Comparison of ENCODE assay signal across 8 cellular contexts in the genomic region with DNA sequence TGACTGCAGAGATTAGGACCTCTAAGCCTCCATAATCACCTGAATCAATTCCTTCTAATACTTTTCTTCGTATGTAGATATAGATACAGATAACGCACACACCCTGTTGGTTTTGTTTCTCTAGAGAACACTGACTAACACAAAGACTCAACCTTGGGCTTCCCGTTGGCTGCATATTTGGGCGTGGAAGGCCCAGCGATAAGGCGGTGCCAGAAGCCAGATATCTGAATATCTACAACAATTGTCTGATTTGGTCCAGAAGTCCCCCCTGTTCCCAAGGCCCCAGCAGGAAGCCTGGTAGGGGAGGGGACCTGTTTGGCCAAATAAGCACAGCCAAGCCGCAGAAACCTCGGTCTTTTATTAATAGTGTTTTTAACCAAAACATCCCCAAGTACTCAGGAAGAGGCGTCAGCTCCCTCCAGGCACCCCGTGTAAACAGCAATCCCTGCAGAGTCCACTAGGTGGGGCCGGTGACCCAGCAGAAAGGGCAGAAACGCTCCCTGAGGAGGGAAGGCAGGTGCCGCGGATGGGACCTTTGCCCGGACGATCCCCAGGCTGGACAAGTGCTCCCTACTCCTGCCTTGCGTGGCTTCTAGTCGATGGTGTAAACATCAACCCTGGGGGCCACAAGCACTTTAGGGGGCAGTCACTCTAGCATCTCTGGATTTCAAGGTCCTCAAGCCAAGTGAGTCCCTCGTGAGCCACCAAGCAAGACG. TPM values are rescaled to one million over a fixed set of nuclear protein-coding genes. Genes with fewer than 3 reads are reported as not detected.
A peak's percentile ranks its signal among the peaks of the same experiment; 100 is the strongest.
DNase-seq lines count a peak whose midpoint lies in the region; ATAC-seq and TF ChIP-seq lines count a peak whose summit lies in the region.

No MANE protein-coding gene starts in this region.

- peaks cover 6% of the 10 kb centered on the region for H3K27me3 Mint-ChIP-seq in activated naive CD8-positive, alpha-beta T cell treated with anti-CD3 and anti-CD28 coated beads for 36 hours
- H3K27me3 Mint-ChIP-seq in type B pancreatic cell: no peaks in the 10 kb centered on the region

- H3K36me3 Mint-ChIP-seq in activated naive CD8-positive, alpha-beta T cell treated with anti-CD3 and anti-CD28 coated beads for 36 hours: no peaks in the 10 kb centered on the region
- no peaks in the 10 kb centered on the region for H3K36me3 Mint-ChIP-seq in type B pancreatic cell

- intact Hi-C loops in head of caudate nucleus (cut with DNase I): loop anchor here (5.0 kb wide), 1 partner anchor 64 kb away; no protein-coding TSS in a partner anchor

- peak overlapping the region; percentile 24 for H2AFZ ChIP-seq in DND-41 (ENCODE audit: low read depth, low read length)

- DNase-seq in DND-41 (peak; percentile 77), HuH-7 (ENCODE audit: low spot score) (peak; percentile 86), head of caudate nucleus (peak in 41 of 42 donors; percentile 47 to 89 (median 77)), pons (ENCODE audit: low spot score) (peak; percentile 43), type B pancreatic cell (ENCODE audit: extremely low spot score, unreplicated experiment) (no peak)
- DNase-seq in activated naive CD8-positive, alpha-beta T cell treated with anti-CD3 and anti-CD28 coated beads for 36 hours: peak; percentile 79

- H3K4me1 Mint-ChIP-seq in activated naive CD8-positive, alpha-beta T cell treated with anti-CD3 and anti-CD28 coated beads for 36 hours: peaks cover 6% of the 10 kb centered on the region
- H3K4me1 Mint-ChIP-seq in type B pancreatic cell (ENCODE audit: unreplicated experiment): peaks cover 9% of the 10 kb centered on the region

- H3K4me2 ChIP-seq in DND-41 (ENCODE audit: insufficient read depth, low read length): peak overlapping the region; percentile 48

- H3K4me1 ChIP-seq in DND-41 (ENCODE audit: insufficient read depth, low read length): peaks cover 7% of the 10 kb centered on the region

- no peak overlapping the region for H3K27ac Mint-ChIP-seq in activated naive CD8-positive, alpha-beta T cell treated with anti-CD3 and anti-CD28 coated beads for 36 hours
- peak overlapping the region; percentile 61 for H3K27ac Mint-ChIP-seq in type B pancreatic cell

- ATAC-seq in DND-41 (ENCODE audit: insufficient read depth, low read depth) (peak; percentile 94), SK-N-SH treated with all-trans-retinoic acid at 6 μM for 48 hours (peak; percentile 93), HG03469 (IDR thresholded peaks at IDR 0.05; ENCODE audit: unreplicated experiment) (no peak)

- no peak overlapping the region for H3K9ac ChIP-seq in DND-41 (ENCODE audit: low read depth, low read length)

- H3K4me3 Mint-ChIP-seq in activated naive CD8-positive, alpha-beta T cell treated with anti-CD3 and anti-CD28 coated beads for 36 hours: no peak overlapping the region
- no peak overlapping the region for H3K4me3 Mint-ChIP-seq in type B pancreatic cell

- H3K4me3 ChIP-seq in DND-41 (ENCODE audit: low read depth in 1 of 2, low read length in 2 of 2): no peak overlapping the region

- H4K20me1 ChIP-seq in DND-41 (ENCODE audit: insufficient read depth, low read length): peaks cover 6% of the 10 kb centered on the region; the same call in 1 of the 2 replicates

- H3K36me3 ChIP-seq in DND-41 (ENCODE audit: insufficient read depth, low read length): no peaks in the 10 kb centered on the region

- TF ChIP-seq CTCF in DND-41 (IDR thresholded peaks at IDR 0.05; ENCODE audit: borderline replicate concordance, extremely low read depth, low read length, poor library complexity, severe bottlenecking) (peak; percentile 95), type B pancreatic cell (conservative IDR thresholded peaks at IDR 0.05) (peak; percentile 89)

- H3K9me3 ChIP-seq in DND-41 (ENCODE audit: insufficient read depth, low read length, severe bottlenecking): no peaks in the 10 kb centered on the region

- no peaks in the 10 kb centered on the region for H3K79me2 ChIP-seq in DND-41 (ENCODE audit: insufficient read depth, low read length)

- no peak overlapping the region for H3K27ac ChIP-seq in DND-41 (ENCODE audit: low read length)

- H3K27me3 ChIP-seq in DND-41 (ENCODE audit: insufficient read depth, low read length, poor library complexity): peaks cover 15% of the 10 kb centered on the region

- no peaks in the 10 kb centered on the region for H3K9me3 Mint-ChIP-seq in activated naive CD8-positive, alpha-beta T cell treated with anti-CD3 and anti-CD28 coated beads for 36 hours
- H3K9me3 Mint-ChIP-seq in type B pancreatic cell: no peaks in the 10 kb centered on the region

TF ChIP-seq in SK-N-SH treated with all-trans-retinoic acid at 6 μM for 48 hours, 23 proteins besides CTCF, POLR2A, EP300 and RAD21:
- TF ChIP-seq ZFP3 (CRISPR knock-in tag; IDR thresholded peaks at IDR 0.05): no peak
- TF ChIP-seq, protein P1, sequence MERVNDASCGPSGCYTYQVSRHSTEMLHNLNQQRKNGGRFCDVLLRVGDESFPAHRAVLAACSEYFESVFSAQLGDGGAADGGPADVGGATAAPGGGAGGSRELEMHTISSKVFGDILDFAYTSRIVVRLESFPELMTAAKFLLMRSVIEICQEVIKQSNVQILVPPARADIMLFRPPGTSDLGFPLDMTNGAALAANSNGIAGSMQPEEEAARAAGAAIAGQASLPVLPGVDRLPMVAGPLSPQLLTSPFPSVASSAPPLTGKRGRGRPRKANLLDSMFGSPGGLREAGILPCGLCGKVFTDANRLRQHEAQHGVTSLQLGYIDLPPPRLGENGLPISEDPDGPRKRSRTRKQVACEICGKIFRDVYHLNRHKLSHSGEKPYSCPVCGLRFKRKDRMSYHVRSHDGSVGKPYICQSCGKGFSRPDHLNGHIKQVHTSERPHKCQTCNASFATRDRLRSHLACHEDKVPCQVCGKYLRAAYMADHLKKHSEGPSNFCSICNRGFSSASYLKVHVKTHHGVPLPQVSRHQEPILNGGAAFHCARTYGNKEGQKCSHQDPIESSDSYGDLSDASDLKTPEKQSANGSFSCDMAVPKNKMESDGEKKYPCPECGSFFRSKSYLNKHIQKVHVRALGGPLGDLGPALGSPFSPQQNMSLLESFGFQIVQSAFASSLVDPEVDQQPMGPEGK (CRISPR knock-in tag; IDR thresholded peaks at IDR 0.05; ENCODE audit: borderline replicate concordance): no peak
- TF ChIP-seq ARNTL (CRISPR knock-in tag; IDR thresholded peaks at IDR 0.05; ENCODE audit: borderline replicate concordance, low read depth): no peak
- TF ChIP-seq BACH2 (CRISPR knock-in tag; IDR thresholded peaks at IDR 0.05; ENCODE audit: borderline replicate concordance): no peak
- TF ChIP-seq TCF4 (CRISPR knock-in tag; IDR thresholded peaks at IDR 0.05; ENCODE audit: borderline replicate concordance): no peak
- TF ChIP-seq OSR1 (CRISPR knock-in tag; IDR thresholded peaks at IDR 0.05): no peak
- TF ChIP-seq ZNF8 (CRISPR knock-in tag; IDR thresholded peaks at IDR 0.05): no peak
- TF ChIP-seq CSDC2 (CRISPR knock-in tag; IDR thresholded peaks at IDR 0.05): no peak
- no peak for TF ChIP-seq GLIS3 (CRISPR knock-in tag; IDR thresholded peaks at IDR 0.05)
- TF ChIP-seq, protein P2, sequence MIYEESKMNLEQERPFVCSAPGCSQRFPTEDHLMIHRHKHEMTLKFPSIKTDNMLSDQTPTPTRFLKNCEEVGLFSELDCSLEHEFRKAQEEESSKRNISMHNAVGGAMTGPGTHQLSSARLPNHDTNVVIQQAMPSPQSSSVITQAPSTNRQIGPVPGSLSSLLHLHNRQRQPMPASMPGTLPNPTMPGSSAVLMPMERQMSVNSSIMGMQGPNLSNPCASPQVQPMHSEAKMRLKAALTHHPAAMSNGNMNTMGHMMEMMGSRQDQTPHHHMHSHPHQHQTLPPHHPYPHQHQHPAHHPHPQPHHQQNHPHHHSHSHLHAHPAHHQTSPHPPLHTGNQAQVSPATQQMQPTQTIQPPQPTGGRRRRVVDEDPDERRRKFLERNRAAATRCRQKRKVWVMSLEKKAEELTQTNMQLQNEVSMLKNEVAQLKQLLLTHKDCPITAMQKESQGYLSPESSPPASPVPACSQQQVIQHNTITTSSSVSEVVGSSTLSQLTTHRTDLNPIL (CRISPR knock-in tag; IDR thresholded peaks at IDR 0.05; ENCODE audit: low read depth): no peak
- no peak for TF ChIP-seq SNAI2 (CRISPR knock-in tag; IDR thresholded peaks at IDR 0.05)
- TF ChIP-seq ZNF70 (CRISPR knock-in tag; IDR thresholded peaks at IDR 0.05): no peak
- no peak for TF ChIP-seq ISL1 (CRISPR knock-in tag; IDR thresholded peaks at IDR 0.05)

RNA-seq across cellular contexts. Expression of gene ABR, which starts 56.9 kb away (rescaled TPM):
- total RNA-seq in activated naive CD8-positive, alpha-beta T cell treated with anti-CD3 and anti-CD28 coated beads for 36 hours: 10 to 100 TPM; 31.6 to 35.1 TPM
- 50.7 and 63.6 TPM in 2 replicates for total RNA-seq in type B pancreatic cell (ENCODE audit: low replicate concordance)
